In genomic region chr2:229910832-229911412, GRCh38 we compare ENCODE assay signal across 8 cellular contexts. TPM values are rescaled to one million over a fixed set of nuclear protein-coding genes. Genes with fewer than 3 reads are reported as not detected.
DNase-seq lines count a peak whose midpoint lies in the region; ATAC-seq and TF ChIP-seq lines count a peak whose summit lies in the region.

No MANE protein-coding gene starts in this region.

- peaks cover 60% of the 10 kb centered on the region for H3K4me1 Mint-ChIP-seq in activated naive CD4-positive, alpha-beta T cell treated with anti-CD3 and anti-CD28 coated beads, Interleukin-2, amount 50 U/mL, for 24 hours
- H3K4me1 Mint-ChIP-seq in effector memory CD8-positive, alpha-beta T cell (ENCODE audit: low read depth in 2 of 2), result peaks cover 34 to 42% of the 10 kb centered on the region in 2 donors

- no peak for DNase-seq in activated naive CD4-positive, alpha-beta T cell treated with anti-CD3 and anti-CD28 coated beads, Interleukin-2, amount 50 U/mL, for 16 hours
- DNase-seq in HCT116 (ENCODE audit: low read depth, low spot score) (no peak), NCI-H82 treated with DMSO at 0.1 percent for 48 hours (lab: John Stamatoyannopoulos, UW; ENCODE audit: unreplicated experiment) (peak; percentile 9), retinal pigment epithelial cell (ENCODE audit: low read depth) (no peak), nucleus accumbens (lab: John Stamatoyannopoulos, UW) (no peak)
- peak in 1 of 3 experiments; percentile 18 for DNase-seq in effector memory CD8-positive, alpha-beta T cell
- no peak for DNase-seq in stimulated activated CD4-positive, alpha-beta T cell treated with anti-CD3 and anti-CD28 coated beads, Interleukin-2, amount 100 ng/mL, for 48 hours

- BruUV-seq in HCT116 (replicated peaks; lab: Mats Ljungman, UMichigan), result no TSS peak

- H3K36me3 ChIP-seq in HCT116 (ENCODE audit: control insufficient read depth in 1 of 2, insufficient read depth in 2 of 2, low read length in 2 of 2), result peaks cover 0 to 4% of the 10 kb centered on the region in 2 experiments; a peak in 1 of 4 replicates

- intact Hi-C loops in HCT116 (cut with micrococcal nuclease), result loop anchor here (1.0 kb wide), 1 partner anchor 110 kb away; no protein-coding TSS in a partner anchor

- no peaks in the 10 kb centered on the region for H3K9me3 Mint-ChIP-seq in activated naive CD4-positive, alpha-beta T cell treated with anti-CD3 and anti-CD28 coated beads, Interleukin-2, amount 50 U/mL, for 24 hours
- no peaks in the 10 kb centered on the region for H3K9me3 Mint-ChIP-seq in effector memory CD8-positive, alpha-beta T cell

- TF ChIP-seq CTCF in HCT116 (IDR thresholded peaks at IDR 0.05 in 2 of 3, conservative IDR thresholded peaks at IDR 0.05 in 1 of 3; ENCODE audit: borderline replicate concordance in 1 of 3, insufficient read depth in 1 of 3, low read depth in 2 of 3, low read length in 2 of 3) (peak; percentile 34 to 46 (median 36); a peak in 5 of 6 replicates), retinal pigment epithelial cell (conservative IDR thresholded peaks at IDR 0.05; ENCODE audit: low read depth, low read length) (peak; percentile 46)

- no peak overlapping the region for H3K27ac ChIP-seq in HCT116 (ENCODE audit: low read depth, low read length)

- no peak overlapping the region for H2AFZ ChIP-seq in HCT116 (ENCODE audit: low read depth, low read length, poor library complexity, severe bottlenecking)

- peak; percentile 49 for TF ChIP-seq RAD21 in HCT116 (IDR thresholded peaks at IDR 0.05; ENCODE audit: low read depth)

- H3K27me3 ChIP-seq in HCT116 (ENCODE audit: insufficient read depth, low read length), result no peaks in the 10 kb centered on the region

- no peak for TF ChIP-seq POLR2A in HCT116 (IDR thresholded peaks at IDR 0.05; ENCODE audit: borderline replicate concordance, extremely low read depth, insufficient read depth, insufficient read length)

- CTCF ChIA-PET in HCT116 (lab: Charles Lee), result interaction anchor here (0.9 to 2.2 kb wide), 3 partner anchors 9 to 110 kb away, joined by 3 to 12 read pairs (median 10); no protein-coding TSS in a partner anchor

- H3K9ac ChIP-seq in HCT116 (ENCODE audit: low read length), result no peak overlapping the region

- H3K4me3 ChIP-seq in HCT116 (replicated peaks in 1 of 2; ENCODE audit: low read depth in 1 of 2, low read length in 2 of 2), result no peak overlapping the region
- no peak overlapping the region for H3K4me3 ChIP-seq in retinal pigment epithelial cell (ENCODE audit: low read length)

- H3K79me2 ChIP-seq in HCT116 (ENCODE audit: insufficient read depth, low read length), result peaks cover 92% of the 10 kb centered on the region

- H3K4me3 Mint-ChIP-seq in activated naive CD4-positive, alpha-beta T cell treated with anti-CD3 and anti-CD28 coated beads, Interleukin-2, amount 50 U/mL, for 24 hours, result peak overlapping the region; percentile 16
- peak overlapping the region in 1 of 2 donors; percentile 5 for H3K4me3 Mint-ChIP-seq in effector memory CD8-positive, alpha-beta T cell

- peaks cover 10% of the 10 kb centered on the region; the same call in 1 of the 2 replicates for H4K20me1 ChIP-seq in HCT116 (ENCODE audit: insufficient read depth)

- no peak overlapping the region for H3K4me2 ChIP-seq in HCT116 (ENCODE audit: low read length)

- no peaks in the 10 kb centered on the region for H3K9me2 ChIP-seq in HCT116 (ENCODE audit: insufficient read depth)

- POLR2A ChIA-PET in HCT116 (lab: Charles Lee), result interaction anchor here (1.7 kb wide), 1 partner anchor 11 kb away, joined by 7 read pairs; the partner anchor contains the start of gene TRIP12

- no peaks in the 10 kb centered on the region for H3K27me3 Mint-ChIP-seq in activated naive CD4-positive, alpha-beta T cell treated with anti-CD3 and anti-CD28 coated beads, Interleukin-2, amount 50 U/mL, for 24 hours
- no peaks in the 10 kb centered on the region for H3K27me3 Mint-ChIP-seq in effector memory CD8-positive, alpha-beta T cell

- RAD21 ChIA-PET in HCT116 (lab: Charles Lee; ENCODE audit: low non-redundant PET in 1 of 2, low total read pairs in 2 of 2, uncharacterized antibody in 2 of 2, unreplicated experiment in 2 of 2), result interaction anchor here in 1 of 2 experiments (1.5 kb wide), 1 partner anchor 110 kb away, joined by 5 read pairs; no protein-coding TSS in a partner anchor

- peak overlapping the region; percentile 60 for H3K27ac Mint-ChIP-seq in activated naive CD4-positive, alpha-beta T cell treated with anti-CD3 and anti-CD28 coated beads, Interleukin-2, amount 50 U/mL, for 24 hours
- peak overlapping the region; percentile 25 to 86 for H3K27ac Mint-ChIP-seq in effector memory CD8-positive, alpha-beta T cell

- H3K9me3 ChIP-seq in HCT116 (ENCODE audit: control insufficient read depth in 1 of 2, insufficient read depth in 1 of 2, low read depth in 1 of 2, low read length in 2 of 2), result no peaks in the 10 kb centered on the region

- peaks cover 5% of the 10 kb centered on the region for H3K36me3 Mint-ChIP-seq in activated naive CD4-positive, alpha-beta T cell treated with anti-CD3 and anti-CD28 coated beads, Interleukin-2, amount 50 U/mL, for 24 hours
- H3K36me3 Mint-ChIP-seq in effector memory CD8-positive, alpha-beta T cell (ENCODE audit: insufficient read depth), result peaks cover 31% of the 10 kb centered on the region

- peaks cover 9 to 10% of the 10 kb centered on the region in 2 experiments; a peak in 2 of 4 replicates for H3K4me1 ChIP-seq in HCT116 (ENCODE audit: control insufficient read depth in 1 of 2, insufficient read depth in 2 of 2, low read length in 2 of 2)

- ATAC-seq in HCT116, result peak; percentile 87
- peak; percentile 74 for ATAC-seq in effector memory CD8-positive, alpha-beta T cell (replicated peaks)

TF ChIP-seq in HCT116, 20 proteins besides CTCF, POLR2A, EP300 and RAD21:
- TF ChIP-seq SRF (IDR thresholded peaks at IDR 0.05; ENCODE audit: low read depth), result no peak

RNA-seq across cellular contexts. Expression of gene TRIP12, which starts 10.9 kb away (rescaled TPM):
- 175 TPM for total RNA-seq in HCT116 (2021; ENCODE audit: unreplicated experiment)
- 69.1 and 77.1 TPM in 2 replicates for polyA plus RNA-seq in HCT116 (2012)

RNA-seq across cellular contexts. Expression of gene FBXO36, which starts 11.4 kb away (rescaled TPM):
- 3.8 TPM for total RNA-seq in HCT116 (2021; ENCODE audit: unreplicated experiment)
- polyA plus RNA-seq in HCT116 (2012), result 1.8 and 2.1 TPM in 2 replicates
